ENCODE assay signal across 22 cellular contexts in the genomic region with DNA sequence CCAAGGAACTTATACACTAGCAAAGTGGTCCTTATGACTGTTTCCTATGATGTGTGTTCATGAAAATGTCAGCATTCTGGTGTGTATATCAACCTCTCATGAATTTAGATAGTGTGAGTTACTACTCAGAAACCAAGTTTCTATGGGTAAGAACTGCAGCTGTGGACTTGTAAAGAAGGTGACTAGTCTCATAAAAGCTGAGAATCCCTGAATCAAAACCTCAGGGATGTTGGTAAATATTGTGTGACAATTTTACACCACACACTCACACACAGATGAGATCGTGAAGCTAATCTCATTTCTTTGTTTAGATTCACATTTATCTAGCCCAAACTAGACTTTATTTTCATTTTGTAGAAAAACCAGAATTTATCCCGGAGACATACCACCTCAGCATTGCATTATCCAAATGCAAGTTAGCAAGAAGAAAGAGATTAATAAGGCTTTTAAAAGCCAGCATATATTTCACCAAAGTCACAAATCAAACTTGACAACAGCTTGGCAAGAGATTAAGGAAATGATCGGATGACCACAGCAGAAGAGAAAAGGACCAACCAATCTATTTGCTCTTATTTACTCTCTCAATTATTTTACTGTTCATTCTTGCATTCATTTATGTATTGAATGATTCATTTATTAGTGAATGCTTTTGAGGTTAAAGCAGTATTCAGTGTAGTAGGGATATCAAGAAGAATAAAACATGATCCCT.
"Had no signal": no experiment of that assay in that cellular context is flagged by ENCODE, and none has a peak within 500 bp of the region (broad histone marks: within the 10 kb centered on the region; RNA-seq: fewer than 3 reads in every experiment).

No MANE protein-coding gene starts in this region.

- H3K4me1 Mint-ChIP-seq: activated CD4-positive, alpha-beta T cell treated with anti-CD3 and anti-CD28 coated beads, Interleukin-2, amount 10 ng/mL, durations not matched to agents 24 days and 14 days; activated naive CD4-positive, alpha-beta T cell treated with anti-CD3 and anti-CD28 coated beads, Interleukin-2, amount 10 ng/mL, durations not matched to agents 7 days and 5 days; activated naive CD8-positive, alpha-beta T cell treated with anti-CD3 and anti-CD28 coated beads, Interleukin-2, amount 50 U/mL, for 24 hours; naive thymus-derived CD4-positive, alpha-beta T cell; stimulated activated naive CD8-positive, alpha-beta T cell treated with anti-CD3 and anti-CD28 coated beads, Interleukin-15, amount 100 ng/mL, for 72 hours had no signal

- ATAC-seq: activated CD8-positive, alpha-beta T cell treated with anti-CD3 and anti-CD28 coated beads for 36 hours; activated naive CD8-positive, alpha-beta T cell treated with anti-CD3 and anti-CD28 coated beads, Interleukin-2, amount 50 U/mL, for 24 hours; naive thymus-derived CD4-positive, alpha-beta T cell; psoas muscle; right cardiac atrium; stimulated activated naive CD8-positive, alpha-beta T cell treated with anti-CD3 and anti-CD28 coated beads, Interleukin-15, amount 100 ng/mL, for 72 hours had no signal

- H3K36me3 Mint-ChIP-seq: activated naive CD4-positive, alpha-beta T cell treated with anti-CD3 and anti-CD28 coated beads, Interleukin-2, amount 10 ng/mL, durations not matched to agents 7 days and 5 days; naive thymus-derived CD4-positive, alpha-beta T cell had no signal

- H3K36me3 ChIP-seq: ascending aorta, esophagus squamous epithelium, ovary, upper lobe of left lung had no signal

- H3K27ac ChIP-seq: ascending aorta, esophagus squamous epithelium, ovary, psoas muscle, upper lobe of left lung had no signal

- H3K9me3 ChIP-seq: ascending aorta, esophagus squamous epithelium, ovary, psoas muscle, upper lobe of left lung had no signal

- H3K27me3 ChIP-seq: ascending aorta, esophagus squamous epithelium, ovary, upper lobe of left lung had no signal

- H3K27me3 Mint-ChIP-seq: activated CD4-positive, alpha-beta T cell treated with anti-CD3 and anti-CD28 coated beads, Interleukin-2, amount 10 ng/mL, durations not matched to agents 24 days and 14 days; activated CD8-positive, alpha-beta T cell treated with anti-CD3 and anti-CD28 coated beads for 36 hours; activated naive CD4-positive, alpha-beta T cell treated with anti-CD3 and anti-CD28 coated beads, Interleukin-2, amount 10 ng/mL, durations not matched to agents 7 days and 5 days; activated naive CD8-positive, alpha-beta T cell treated with anti-CD3 and anti-CD28 coated beads, Interleukin-2, amount 50 U/mL, for 24 hours; activated T-cell treated with anti-CD3 and anti-CD28 coated beads, Interleukin-2, amount 50 U/mL, for 24 hours; stimulated activated naive CD8-positive, alpha-beta T cell treated with anti-CD3 and anti-CD28 coated beads, Interleukin-15, amount 100 ng/mL, for 72 hours had no signal

- H3K4me1 ChIP-seq: upper lobe of left lung had no signal

- DNase-seq: activated CD4-positive, alpha-beta T cell treated with anti-CD3 and anti-CD28 coated beads, Interleukin-2, amount 10 ng/mL, durations not matched to agents 24 days and 14 days; activated CD4-positive, CD25-positive, alpha-beta regulatory T cell; activated CD8-positive, alpha-beta T cell treated with anti-CD3 and anti-CD28 coated beads for 36 hours; activated effector memory CD4-positive, alpha-beta T cell treated with Interleukin-2 at 50 U/mL for 16 hours; activated naive CD4-positive, alpha-beta T cell treated with anti-CD3 and anti-CD28 coated beads, Interleukin-2, amount 10 ng/mL, durations not matched to agents 7 days and 5 days; activated naive CD8-positive, alpha-beta T cell treated with anti-CD3 and anti-CD28 coated beads, Interleukin-2, amount 50 U/mL, for 24 hours; activated T-cell treated with anti-CD3 and anti-CD28 coated beads, Interleukin-2, amount 50 U/mL, for 24 hours; cerebellar nuclear complex; cortex of kidney; esophagus squamous epithelium; mesenchymal stem cell; naive thymus-derived CD4-positive, alpha-beta T cell; ovary; psoas muscle; right cardiac atrium; small intestine; stimulated activated CD4-positive, alpha-beta T cell treated with anti-CD3 and anti-CD28 coated beads, Interleukin-15, amount 100 ng/mL, for 24 hours; stimulated activated CD4-positive, alpha-beta T cell treated with anti-CD3 and anti-CD28 coated beads, Interleukin-4, amount 100 ng/mL, for 1 hour; stimulated activated naive CD8-positive, alpha-beta T cell treated with anti-CD3 and anti-CD28 coated beads, Interleukin-15, amount 100 ng/mL, for 72 hours; T1000; upper lobe of left lung had no signal

- H3K9me3 Mint-ChIP-seq: activated CD4-positive, alpha-beta T cell treated with anti-CD3 and anti-CD28 coated beads, Interleukin-2, amount 10 ng/mL, durations not matched to agents 24 days and 14 days; activated CD8-positive, alpha-beta T cell treated with anti-CD3 and anti-CD28 coated beads for 36 hours had no signal

- H3K4me3 ChIP-seq: ascending aorta, esophagus squamous epithelium, ovary, psoas muscle, upper lobe of left lung had no signal

- H3K4me3 Mint-ChIP-seq: activated CD4-positive, alpha-beta T cell treated with anti-CD3 and anti-CD28 coated beads, Interleukin-2, amount 10 ng/mL, durations not matched to agents 24 days and 14 days; activated CD8-positive, alpha-beta T cell treated with anti-CD3 and anti-CD28 coated beads for 36 hours; activated naive CD4-positive, alpha-beta T cell treated with anti-CD3 and anti-CD28 coated beads, Interleukin-2, amount 10 ng/mL, durations not matched to agents 7 days and 5 days; activated naive CD8-positive, alpha-beta T cell treated with anti-CD3 and anti-CD28 coated beads, Interleukin-2, amount 50 U/mL, for 24 hours; activated T-cell treated with anti-CD3 and anti-CD28 coated beads, Interleukin-2, amount 50 U/mL, for 24 hours; naive thymus-derived CD4-positive, alpha-beta T cell; stimulated activated naive CD8-positive, alpha-beta T cell treated with anti-CD3 and anti-CD28 coated beads, Interleukin-15, amount 100 ng/mL, for 72 hours had no signal
